ENCODE assay signal across 1 cellular context in the genomic region with DNA sequence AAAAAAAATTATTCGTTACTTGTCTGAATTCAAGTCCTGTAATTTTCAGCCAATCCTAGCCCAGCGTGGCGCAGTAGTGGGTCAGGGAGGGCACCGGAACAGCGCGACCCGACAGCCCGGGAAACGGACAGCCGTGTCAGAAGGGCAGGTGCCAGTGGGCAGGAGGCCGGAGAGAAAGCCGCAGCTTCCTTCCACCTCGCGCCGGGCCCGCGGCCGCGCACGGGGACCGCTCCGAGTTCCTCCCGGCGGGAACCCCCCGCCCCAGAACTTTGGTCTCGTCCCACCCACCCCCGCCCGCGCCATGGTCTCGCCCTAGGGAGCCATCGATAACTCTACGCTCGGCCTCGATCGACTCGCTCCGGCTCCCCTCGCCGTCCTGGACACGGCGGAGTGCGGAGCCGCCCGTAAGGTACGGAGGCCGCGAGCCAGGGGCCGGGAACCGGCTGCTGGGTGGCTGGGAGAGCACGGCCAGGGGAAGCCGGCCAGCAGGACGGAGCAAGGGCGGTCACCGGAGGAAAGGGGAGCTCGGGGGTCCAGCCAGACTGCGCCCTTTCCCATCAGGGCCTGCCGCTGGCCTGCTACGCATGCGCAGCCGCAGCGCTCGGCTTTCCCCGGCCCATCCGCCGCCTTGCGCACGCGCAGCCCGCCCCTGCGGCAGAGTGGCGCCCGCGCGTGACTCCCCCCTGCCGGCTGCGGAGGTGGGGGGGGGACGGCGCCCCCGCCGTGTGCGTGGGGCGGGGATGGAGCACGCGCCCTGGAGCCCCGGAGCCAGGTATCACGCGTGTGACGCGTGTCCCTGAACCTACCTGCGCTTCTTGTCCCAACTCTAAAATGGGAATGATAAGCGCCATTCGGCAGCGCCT.
TF ChIP-seq lines count a peak whose summit lies in the region.

TSS of gene MLST8 (plus strand) at position 351 of the 863 bp plus-strand sequence. CDS start 632 bp downstream, outside the sequence.

TF ChIP-seq in K562, 482 proteins besides CTCF, POLR2A, EP300 and RAD21 (continued from another document and continues in another):
- no peak for TF ChIP-seq CUX1 (CRISPR knock-in tag; IDR thresholded peaks at IDR 0.05)
- TF ChIP-seq NFE2L1 (tag; IDR thresholded peaks at IDR 0.05; ENCODE audit: borderline replicate concordance, low read depth) = no peak
- TF ChIP-seq NFATC3 (IDR thresholded peaks at IDR 0.05) = no peak
- TF ChIP-seq TCFL5 (CRISPR knock-in tag; conservative IDR thresholded peaks at IDR 0.05) = no peak
- TF ChIP-seq HEY1 (CRISPR knock-in tag; IDR thresholded peaks at IDR 0.05; ENCODE audit: borderline replicate concordance) = no peak
- peak; percentile 69 for TF ChIP-seq TBP (optimal IDR thresholded peaks at IDR 0.05; ENCODE audit: low read depth, low read length)
- no peak for TF ChIP-seq ZNF324 (CRISPR knock-in tag; IDR thresholded peaks at IDR 0.05)
- TF ChIP-seq GABPA (tag; conservative IDR thresholded peaks at IDR 0.05; ENCODE audit: low read depth) = peak; percentile 63
- TF ChIP-seq ZKSCAN8 (CRISPR knock-in tag; IDR thresholded peaks at IDR 0.05) = no peak
- no peak for TF ChIP-seq IFI16 (CRISPR knock-in tag; IDR thresholded peaks at IDR 0.05)
- no peak for TF ChIP-seq MECOM (CRISPR knock-in tag; IDR thresholded peaks at IDR 0.05)
- TF ChIP-seq RNF2 (IDR thresholded peaks at IDR 0.05) = no peak
- TF ChIP-seq, protein P1, sequence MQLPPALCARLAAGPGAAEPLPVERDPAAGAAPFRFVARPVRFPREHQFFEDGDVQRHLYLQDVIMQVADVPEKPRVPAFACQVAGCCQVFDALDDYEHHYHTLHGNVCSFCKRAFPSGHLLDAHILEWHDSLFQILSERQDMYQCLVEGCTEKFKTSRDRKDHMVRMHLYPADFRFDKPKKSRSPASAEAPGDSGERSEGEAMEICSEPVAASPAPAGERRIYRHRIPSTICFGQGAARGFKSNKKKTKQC (CRISPR knock-in tag; IDR thresholded peaks at IDR 0.05) = no peak; the same call in 1 of the 2 replicates
- no peak for TF ChIP-seq ZNF3 (CRISPR knock-in tag; IDR thresholded peaks at IDR 0.05)
- TF ChIP-seq, protein P2, sequence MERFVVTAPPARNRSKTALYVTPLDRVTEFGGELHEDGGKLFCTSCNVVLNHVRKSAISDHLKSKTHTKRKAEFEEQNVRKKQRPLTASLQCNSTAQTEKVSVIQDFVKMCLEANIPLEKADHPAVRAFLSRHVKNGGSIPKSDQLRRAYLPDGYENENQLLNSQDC (CRISPR knock-in tag; IDR thresholded peaks at IDR 0.05) = no peak
- no peak for TF ChIP-seq ARID2 (IDR thresholded peaks at IDR 0.05)
- peak; percentile 64 for TF ChIP-seq ETS1 (conservative IDR thresholded peaks at IDR 0.05; ENCODE audit: control insufficient read depth, low read depth, low read length)
- no peak for TF ChIP-seq ZNF398 (CRISPR knock-in tag; IDR thresholded peaks at IDR 0.05)
- peak; percentile 86; the same call in 1 of the 2 replicates for TF ChIP-seq ZBTB7A (IDR thresholded peaks at IDR 0.05; ENCODE audit: borderline replicate concordance, control insufficient read depth, low read depth, low read length)
- TF ChIP-seq ZFP30 (CRISPR knock-in tag; IDR thresholded peaks at IDR 0.05; ENCODE audit: borderline replicate concordance) = no peak
- TF ChIP-seq ZNF445 (CRISPR knock-in tag; IDR thresholded peaks at IDR 0.05; ENCODE audit: low read depth) = no peak
- TF ChIP-seq ZNF717 (CRISPR knock-in tag; IDR thresholded peaks at IDR 0.05) = no peak
- no peak for TF ChIP-seq ZNF253 (CRISPR knock-in tag; conservative IDR thresholded peaks at IDR 0.05)
- TF ChIP-seq CBFA2T2 (conservative IDR thresholded peaks at IDR 0.05) = no peak
- TF ChIP-seq TCF7L2 (IDR thresholded peaks at IDR 0.05; ENCODE audit: low read depth, low read length) = peak; percentile 89
- peak; percentile 88 for TF ChIP-seq CTBP1 (IDR thresholded peaks at IDR 0.05; ENCODE audit: borderline replicate concordance)
- TF ChIP-seq STAT6 (CRISPR knock-in tag; IDR thresholded peaks at IDR 0.05) = no peak
- no peak; the same call in 1 of the 2 replicates for TF ChIP-seq ZNF143 (CRISPR knock-in tag; IDR thresholded peaks at IDR 0.05)
- TF ChIP-seq TOE1 (IDR thresholded peaks at IDR 0.05; ENCODE audit: borderline replicate concordance) = peak; percentile 74
- no peak for TF ChIP-seq TOE1 (CRISPR knock-in tag; IDR thresholded peaks at IDR 0.05; ENCODE audit: borderline replicate concordance, low read depth)
- TF ChIP-seq, protein P3, sequence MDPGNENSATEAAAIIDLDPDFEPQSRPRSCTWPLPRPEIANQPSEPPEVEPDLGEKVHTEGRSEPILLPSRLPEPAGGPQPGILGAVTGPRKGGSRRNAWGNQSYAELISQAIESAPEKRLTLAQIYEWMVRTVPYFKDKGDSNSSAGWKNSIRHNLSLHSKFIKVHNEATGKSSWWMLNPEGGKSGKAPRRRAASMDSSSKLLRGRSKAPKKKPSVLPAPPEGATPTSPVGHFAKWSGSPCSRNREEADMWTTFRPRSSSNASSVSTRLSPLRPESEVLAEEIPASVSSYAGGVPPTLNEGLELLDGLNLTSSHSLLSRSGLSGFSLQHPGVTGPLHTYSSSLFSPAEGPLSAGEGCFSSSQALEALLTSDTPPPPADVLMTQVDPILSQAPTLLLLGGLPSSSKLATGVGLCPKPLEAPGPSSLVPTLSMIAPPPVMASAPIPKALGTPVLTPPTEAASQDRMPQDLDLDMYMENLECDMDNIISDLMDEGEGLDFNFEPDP (CRISPR knock-in tag; IDR thresholded peaks at IDR 0.05) = no peak
- TF ChIP-seq CBFB (CRISPR knock-in tag; IDR thresholded peaks at IDR 0.05) = no peak
- TF ChIP-seq ZZZ3 (IDR thresholded peaks at IDR 0.05) = no peak
- TF ChIP-seq LEF1 (IDR thresholded peaks at IDR 0.05) = no peak
- no peak for TF ChIP-seq ZNF449 (CRISPR knock-in tag; IDR thresholded peaks at IDR 0.05)
- TF ChIP-seq NR2C1 (IDR thresholded peaks at IDR 0.05) = no peak
- no peak for TF ChIP-seq NR2C1 (tag; IDR thresholded peaks at IDR 0.05)
- no peak for TF ChIP-seq PHF21A (IDR thresholded peaks at IDR 0.05; ENCODE audit: borderline replicate concordance, low read depth)
- no peak for TF ChIP-seq BCL6 (CRISPR knock-in tag; IDR thresholded peaks at IDR 0.05)
- no peak for TF ChIP-seq MTF1 (CRISPR knock-in tag; IDR thresholded peaks at IDR 0.05; ENCODE audit: borderline replicate concordance)
- no peak for TF ChIP-seq ADNP (tag; IDR thresholded peaks at IDR 0.05)
- no peak for TF ChIP-seq GTF2A2 (tag; IDR thresholded peaks at IDR 0.05)
- TF ChIP-seq L3MBTL2 (IDR thresholded peaks at IDR 0.05) = peak; percentile 93
- no peak for TF ChIP-seq ATF1 (CRISPR knock-in tag; IDR thresholded peaks at IDR 0.05)
- TF ChIP-seq ATF1 (tag; IDR thresholded peaks at IDR 0.05) = peak; percentile 70
- TF ChIP-seq DACH1 (IDR thresholded peaks at IDR 0.05; ENCODE audit: partially characterized antibody) = peak; percentile 8
- no peak for TF ChIP-seq SMARCE1 (IDR thresholded peaks at IDR 0.05)
- no peak for TF ChIP-seq NR2C2 (CRISPR knock-in tag; IDR thresholded peaks at IDR 0.05)
- no peak for TF ChIP-seq NR2C2 (tag; IDR thresholded peaks at IDR 0.05)
- TF ChIP-seq KLF13 (tag; IDR thresholded peaks at IDR 0.05; ENCODE audit: borderline replicate concordance, low read depth) = 0 out of 2 replicates have a peak, but pooled peaks have one; percentile 33
- TF ChIP-seq HLTF (IDR thresholded peaks at IDR 0.05) = no peak
- TF ChIP-seq THRAP3 (IDR thresholded peaks at IDR 0.05; ENCODE audit: borderline replicate concordance) = no peak
- no peak for TF ChIP-seq FOS (IDR thresholded peaks at IDR 0.05; ENCODE audit: extremely low read depth, insufficient read length)
- TF ChIP-seq PPARD (CRISPR knock-in tag; IDR thresholded peaks at IDR 0.05) = no peak
- no peak for TF ChIP-seq TGIF2 (CRISPR knock-in tag; IDR thresholded peaks at IDR 0.05)
- peak; percentile 52 for TF ChIP-seq RBM22 (IDR thresholded peaks at IDR 0.05; ENCODE audit: low read depth, low read length, poor library complexity, severe bottlenecking)
- no peak; the same call in 1 of the 2 replicates for TF ChIP-seq MYNN (IDR thresholded peaks at IDR 0.05)
- no peak for TF ChIP-seq MYNN (CRISPR knock-in tag; IDR thresholded peaks at IDR 0.05)
- TF ChIP-seq SRF (CRISPR knock-in tag; IDR thresholded peaks at IDR 0.05) = 0 out of 4 replicates have a peak, but pooled peaks of 1 of the 2 experiments have one; percentile 28
- no peak for TF ChIP-seq MAFG (tag; conservative IDR thresholded peaks at IDR 0.05)
- no peak for TF ChIP-seq TEAD2 (tag; IDR thresholded peaks at IDR 0.05)
- TF ChIP-seq MEF2A (IDR thresholded peaks at IDR 0.05; ENCODE audit: control insufficient read depth, low read depth, low read length) = no peak
